10 cellular contexts compared by ENCODE assay signal in genomic region chr10:5547684-5547933, GRCh38. TPM values are rescaled to one million over a fixed set of nuclear protein-coding genes. Genes with fewer than 3 reads are reported as not detected.
A peak's percentile ranks its signal among the peaks of the same experiment; 100 is the strongest.
DNase-seq lines count a peak whose midpoint lies in the region; ATAC-seq, FAIRE-seq and TF ChIP-seq lines count a peak whose summit lies in the region.
"Had no signal": no experiment of that assay in that cellular context is flagged by ENCODE, and none has a peak within 500 bp of the region (broad histone marks: within the 10 kb centered on the region; RNA-seq: fewer than 3 reads in every experiment).

No MANE protein-coding gene starts in this region.

- CTCF ChIA-PET in Caco-2 (lab: Charles Lee) (interaction anchor here (0.6 to 1.5 kb wide), 3 partner anchors 20 to 451 kb away, joined by 5 to 6 read pairs (median 5); no protein-coding TSS in a partner anchor), K562 (lab: Yijun Ruan, JAX; ENCODE audit: low intra/inter-chr PET ratio) (no interaction called here)
- CTCF ChIA-PET in activated CD4-positive, alpha-beta T cell treated with anti-CD3 and anti-CD28 coated beads for 36 hours (lab: Charles Lee) = interaction anchor here (0.8 to 2.8 kb wide), 3 partner anchors 67 to 892 kb away, joined by 3 to 19 read pairs (median 4); no protein-coding TSS in a partner anchor
- CTCF ChIA-PET in activated CD8-positive, alpha-beta T cell treated with anti-CD3 and anti-CD28 coated beads for 36 hours (lab: Charles Lee) = interaction anchor here (1.2 to 2.0 kb wide), 3 partner anchors 9 to 114 kb away, joined by 3 to 5 read pairs (median 4); no protein-coding TSS in a partner anchor

- H3K9ac ChIP-seq in K562 (ENCODE audit: insufficient read depth in 1 of 2, low read depth in 2 of 2, low read length in 2 of 2) (peak overlapping the region; percentile 21 to 81; a peak in 2 of 4 replicates), skeletal muscle satellite cell (ENCODE audit: low read depth, low read length) (peak overlapping the region; percentile 69)
- H3K9ac ChIP-seq: neural progenitor cell had no signal

- TF ChIP-seq CTCF in Caco-2 (IDR thresholded peaks at IDR 0.05; ENCODE audit: insufficient read depth in 1 of 2, low read depth in 1 of 2, low read length in 1 of 2, severe bottlenecking in 1 of 2, unreplicated experiment in 1 of 2) (no peak), K562 (IDR thresholded peaks at IDR 0.05 in 2 of 3, conservative IDR thresholded peaks at IDR 0.05 in 1 of 3; ENCODE audit: insufficient read depth in 2 of 3, low read depth in 1 of 3, low read length in 3 of 3) (no peak)
- no peak for TF ChIP-seq CTCF in activated CD8-positive, alpha-beta T cell treated with anti-CD3 and anti-CD28 coated beads for 36 hours (IDR thresholded peaks at IDR 0.05)

- peak overlapping the region; percentile 75 for H2AFZ ChIP-seq in K562 (ENCODE audit: low read depth, low read length)
- H2AFZ ChIP-seq: neural progenitor cell had no signal

- peaks cover 17% of the 10 kb centered on the region for H3K4me1 Mint-ChIP-seq in Caco-2 (ENCODE audit: low read depth, unreplicated experiment)
- peaks cover 25% of the 10 kb centered on the region for H3K4me1 Mint-ChIP-seq in activated CD4-positive, alpha-beta T cell treated with anti-CD3 and anti-CD28 coated beads for 36 hours
- H3K4me1 Mint-ChIP-seq in activated CD8-positive, alpha-beta T cell treated with anti-CD3 and anti-CD28 coated beads for 36 hours (ENCODE audit: low read depth) = peaks cover 24% of the 10 kb centered on the region

- no peak for DNase-seq in Caco-2
- DNase-seq in K562 (ENCODE audit: extremely low read depth in 1 of 4, low spot score in 3 of 4) = no peak
- no peak for DNase-seq in right cardiac atrium
- no peak for DNase-seq in activated CD4-positive, alpha-beta T cell treated with anti-CD3 and anti-CD28 coated beads for 36 hours
- no peak for DNase-seq in activated CD8-positive, alpha-beta T cell treated with anti-CD3 and anti-CD28 coated beads for 36 hours
- DNase-seq: NCI-H1436 had no signal

- FAIRE-seq in K562 (lab: Jason Lieb, UNC) = no peak

- peaks cover 6% of the 10 kb centered on the region for H3K9me3 ChIP-seq in Caco-2
- no peaks in the 10 kb centered on the region for H3K9me3 ChIP-seq in K562 (replicated peaks; ENCODE audit: control insufficient read depth, insufficient read depth, low read depth, low read length)
- H3K9me3 ChIP-seq in right cardiac atrium (ENCODE audit: control insufficient read depth, low read length) = no peaks in the 10 kb centered on the region
- H3K9me3 ChIP-seq in skeletal muscle satellite cell (replicated peaks; ENCODE audit: low read length) = no peaks in the 10 kb centered on the region

- in situ Hi-C loops in K562 (cut with MboI) = no loop called here

- POLR2A ChIA-PET in Caco-2 (lab: Charles Lee) = interaction anchor here (0.9 to 1.8 kb wide), 3 partner anchors 18 to 101 kb away, joined by 4 to 14 read pairs (median 6); no protein-coding TSS in a partner anchor
- POLR2A ChIA-PET in K562 (lab: Yijun Ruan, JAX) = interaction anchor here (0.6 to 1.0 kb wide), 2 partner anchors 67 to 103 kb away, joined by 3 read pairs; no protein-coding TSS in a partner anchor
- POLR2A ChIA-PET in activated CD4-positive, alpha-beta T cell treated with anti-CD3 and anti-CD28 coated beads for 36 hours (lab: Charles Lee) = interaction anchor here (1.8 kb wide), 1 partner anchor 19 kb away, joined by 7 read pairs; no protein-coding TSS in a partner anchor
- POLR2A ChIA-PET in activated CD8-positive, alpha-beta T cell treated with anti-CD3 and anti-CD28 coated beads for 36 hours (lab: Charles Lee) = no interaction called here

- H3K4me3 ChIP-seq in Caco-2 (ENCODE audit: low read depth, low read length) = no peak overlapping the region
- H3K4me3 ChIP-seq in K562 = no peak overlapping the region
- peak overlapping the region; percentile 19 for H3K4me3 ChIP-seq in right cardiac atrium (ENCODE audit: low read length)
- peak overlapping the region; percentile 25 for H3K4me3 ChIP-seq in skeletal muscle satellite cell (ENCODE audit: low read length)
- H3K4me3 ChIP-seq: neural progenitor cell had no signal

- no peaks in the 10 kb centered on the region for H3K36me3 ChIP-seq in Caco-2 (ENCODE audit: control insufficient read depth, insufficient read depth, low read length)
- H3K36me3 ChIP-seq in K562 (ENCODE audit: control insufficient read depth, insufficient read depth, low read length) = no peaks in the 10 kb centered on the region
- no peaks in the 10 kb centered on the region for H3K36me3 ChIP-seq in skeletal muscle satellite cell (ENCODE audit: insufficient read depth, low read length)

- no peaks in the 10 kb centered on the region for H4K20me1 ChIP-seq in K562 (replicated peaks; ENCODE audit: control insufficient read depth, insufficient read depth, low read length)

- intact Hi-C loops in Caco-2 (cut with micrococcal nuclease; ENCODE audit: unreplicated experiment) (no loop called here), K562 (cut with micrococcal nuclease) (loop anchor here (5.0 kb wide), 1 partner anchor 65 kb away; no protein-coding TSS in a partner anchor), right cardiac atrium (cut with DNase I) (no loop called here)
- intact Hi-C loops in activated CD4-positive, alpha-beta T cell treated with anti-CD3 and anti-CD28 coated beads for 36 hours (cut with DNase I, micrococcal nuclease) = no loop called here
- intact Hi-C loops in activated CD8-positive, alpha-beta T cell treated with anti-CD3 and anti-CD28 coated beads for 36 hours (cut with micrococcal nuclease) = no loop called here

- ATAC-seq in K562 = no peak
- ATAC-seq in right cardiac atrium = no peak
- ATAC-seq in HG02870 (IDR thresholded peaks at IDR 0.05; ENCODE audit: unreplicated experiment) = no peak
- no peak for ATAC-seq in activated CD4-positive, alpha-beta T cell treated with anti-CD3 and anti-CD28 coated beads for 36 hours
- ATAC-seq in GM21528 (IDR thresholded peaks at IDR 0.05; ENCODE audit: low FRiP score, unreplicated experiment) = no peak
- ATAC-seq in activated CD8-positive, alpha-beta T cell treated with anti-CD3 and anti-CD28 coated beads for 36 hours = no peak

- H3K27ac Mint-ChIP-seq in Caco-2 (ENCODE audit: unreplicated experiment) = no peak overlapping the region
- no peak overlapping the region for H3K27ac Mint-ChIP-seq in activated CD4-positive, alpha-beta T cell treated with anti-CD3 and anti-CD28 coated beads for 36 hours
- H3K27ac Mint-ChIP-seq in activated CD8-positive, alpha-beta T cell treated with anti-CD3 and anti-CD28 coated beads for 36 hours = no peak overlapping the region
- H3K27ac Mint-ChIP-seq: neural progenitor cell had no signal

- H3K9me1 ChIP-seq in K562 (ENCODE audit: control insufficient read depth, insufficient read depth, low read length) = no peaks in the 10 kb centered on the region

- H3K27me3 ChIP-seq in Caco-2 (replicated peaks; ENCODE audit: control insufficient read depth, insufficient read depth, low read length) = no peaks in the 10 kb centered on the region
- no peaks in the 10 kb centered on the region for H3K27me3 ChIP-seq in K562 (ENCODE audit: control insufficient read depth in 2 of 2, insufficient read depth in 2 of 2, low read length in 2 of 2)
- no peaks in the 10 kb centered on the region for H3K27me3 ChIP-seq in right cardiac atrium (ENCODE audit: control insufficient read depth, insufficient read depth)
- H3K27me3 ChIP-seq in skeletal muscle satellite cell (ENCODE audit: control insufficient read depth, insufficient read depth, low read length) = no peaks in the 10 kb centered on the region
- H3K27me3 ChIP-seq: neural progenitor cell had no signal

- H3K4me2 ChIP-seq in K562 (ENCODE audit: insufficient read depth, low read length) = peak overlapping the region; percentile 82; the same call in 1 of the 2 replicates
- peak overlapping the region; percentile 72 for H3K4me2 ChIP-seq in skeletal muscle satellite cell (ENCODE audit: low read length)

- no peaks in the 10 kb centered on the region for H3K27me3 Mint-ChIP-seq in Caco-2 (ENCODE audit: insufficient read depth, unreplicated experiment)
- H3K27me3 Mint-ChIP-seq in activated CD4-positive, alpha-beta T cell treated with anti-CD3 and anti-CD28 coated beads for 36 hours = no peaks in the 10 kb centered on the region
- H3K27me3 Mint-ChIP-seq in activated CD8-positive, alpha-beta T cell treated with anti-CD3 and anti-CD28 coated beads for 36 hours = no peaks in the 10 kb centered on the region

- H3K36me3 Mint-ChIP-seq in Caco-2 (ENCODE audit: insufficient read depth, unreplicated experiment) = no peaks in the 10 kb centered on the region
- H3K36me3 Mint-ChIP-seq in activated CD4-positive, alpha-beta T cell treated with anti-CD3 and anti-CD28 coated beads for 36 hours (ENCODE audit: low read depth) = peaks cover 3% of the 10 kb centered on the region
- no peaks in the 10 kb centered on the region for H3K36me3 Mint-ChIP-seq in activated CD8-positive, alpha-beta T cell treated with anti-CD3 and anti-CD28 coated beads for 36 hours (ENCODE audit: low read depth)
- H3K36me3 Mint-ChIP-seq: neural progenitor cell had no signal

- H3K9me3 Mint-ChIP-seq in Caco-2 (ENCODE audit: unreplicated experiment) = no peaks in the 10 kb centered on the region
- peaks cover 2% of the 10 kb centered on the region for H3K9me3 Mint-ChIP-seq in activated CD4-positive, alpha-beta T cell treated with anti-CD3 and anti-CD28 coated beads for 36 hours (ENCODE audit: low read depth)
- H3K9me3 Mint-ChIP-seq in activated CD8-positive, alpha-beta T cell treated with anti-CD3 and anti-CD28 coated beads for 36 hours = peaks cover 6% of the 10 kb centered on the region

- H3K27ac ChIP-seq in K562 (ENCODE audit: extremely low read depth, low read depth, low read length) (peak overlapping the region; percentile 68; the same call in 2 of the 3 replicates), right cardiac atrium (ENCODE audit: low read length) (peak overlapping the region; percentile 76)
- H3K27ac ChIP-seq: neural progenitor cell had no signal

- TF ChIP-seq POLR2A in K562 (conservative IDR thresholded peaks at IDR 0.05) = no peak

- H3K4me3 Mint-ChIP-seq in Caco-2 (ENCODE audit: unreplicated experiment) = no peak overlapping the region
- no peak overlapping the region for H3K4me3 Mint-ChIP-seq in activated CD4-positive, alpha-beta T cell treated with anti-CD3 and anti-CD28 coated beads for 36 hours
- no peak overlapping the region for H3K4me3 Mint-ChIP-seq in activated CD8-positive, alpha-beta T cell treated with anti-CD3 and anti-CD28 coated beads for 36 hours
- H3K4me3 Mint-ChIP-seq: neural progenitor cell had no signal

- 71% methylated on average over 4 of the region's 4 CpGs for whole genome bisulfite sequencing in K562 (ENCODE audit: insufficient coverage, low coverage, missing lambda C conversion rate)
- WGBS in right cardiac atrium = 28% methylated on average over 4 of the region's 4 CpGs

- peaks cover 65% of the 10 kb centered on the region for H3K4me1 ChIP-seq in Caco-2
- peaks cover 53 to 76% of the 10 kb centered on the region in 2 experiments for H3K4me1 ChIP-seq in K562 (replicated peaks in 1 of 2; ENCODE audit: control insufficient read depth in 2 of 2, insufficient read depth in 2 of 2, low read length in 2 of 2)
- peaks cover 5% of the 10 kb centered on the region for H3K4me1 ChIP-seq in right cardiac atrium (ENCODE audit: control insufficient read depth, insufficient read depth, low read length)
- H3K4me1 ChIP-seq in skeletal muscle satellite cell (ENCODE audit: control insufficient read depth, insufficient read depth, low read length) = peaks cover 54% of the 10 kb centered on the region

- no peak for TF ChIP-seq RAD21 in K562 (CRISPR knock-in tag; conservative IDR thresholded peaks at IDR 0.05 in 1 of 2, IDR thresholded peaks at IDR 0.05 in 1 of 2)

- BruUV-seq in Caco-2 (replicated peaks; lab: Mats Ljungman, UMichigan) = TSS peak; percentile 63
- BruUV-seq in K562 (replicated peaks; lab: Mats Ljungman, UMichigan) = no TSS peak

- TF ChIP-seq EP300 in K562 (IDR thresholded peaks at IDR 0.05; ENCODE audit: low read length) = no peak

- no peaks in the 10 kb centered on the region for H3K79me2 ChIP-seq in K562 (ENCODE audit: control insufficient read depth, insufficient read depth, low read length)

RNA-seq across cellular contexts. Expression of gene CALML3, which starts 22.8 kb away (rescaled TPM):
- 0.18 TPM in 1 of 2 replicates, not detected in the other for total RNA-seq in Caco-2 (2022)
- total RNA-seq in K562 (2011; cell fraction: chromatin; rRNA removed; ENCODE audit: low replicate concordance) = not detected in 2 replicates
- total RNA-seq in K562 (2011; cell fraction: nucleolus; rRNA removed) = not detected in 2 replicates
- total RNA-seq in K562 (2011; cell fraction: nucleoplasm; rRNA removed) = not detected in 2 replicates
- not detected in 2 replicates for total RNA-seq in K562 (2014; rRNA removed)
- not detected in 2 replicates for total RNA-seq in K562 (2014; rRNA removed; fragmentation: Illumina TruSeq; extraction: Trizol)
- not detected in 2 replicates for total RNA-seq in K562 (2015; rRNA removed; fragmentation: Illumina TruSeq; extraction: Trizol)
- not detected in 2 replicates for total RNA-seq in K562 (2021)
- not detected in 2 replicates for polyA plus RNA-seq in K562 (2011; rRNA removed)
- not detected in 2 replicates for polyA plus RNA-seq in K562 (2011; cell fraction: cytosol; rRNA removed)
- not detected in 2 replicates for polyA plus RNA-seq in K562 (2011; cell fraction: nucleus; rRNA removed)
- not detected in 2 replicates for polyA plus RNA-seq in K562 (2012)
- polyA plus RNA-seq in K562 (2014; fragmentation: Illumina TruSeq; extraction: Trizol) = not detected in 2 replicates
- not detected for polyA plus RNA-seq in K562 (2014; fragmentation: Nextera tagmentation; extraction: Ambion mirVana)
- polyA plus RNA-seq in K562 (2014; rRNA removed) = not detected in 2 replicates
- polyA minus RNA-seq in K562 (2011; rRNA and poly(A)+ RNA removed) = not detected in 2 replicates
- not detected in 2 replicates for polyA minus RNA-seq in K562 (2011; cell fraction: cytosol; rRNA and poly(A)+ RNA removed)
- polyA minus RNA-seq in K562 (2011; cell fraction: nucleus; rRNA and poly(A)+ RNA removed) = not detected in 2 replicates
- not detected for total RNA-seq in right cardiac atrium
- polyA plus RNA-seq in right cardiac atrium = not detected
- not detected in 2 replicates for total RNA-seq in skeletal muscle satellite cell (2012; rRNA removed)
- not detected for total RNA-seq in activated CD4-positive, alpha-beta T cell treated with anti-CD3 and anti-CD28 coated beads for 36 hours
- not detected for total RNA-seq in activated CD8-positive, alpha-beta T cell treated with anti-CD3 and anti-CD28 coated beads for 36 hours

RNA-seq across cellular contexts. Expression of gene CALML5, which starts 48.2 kb away (rescaled TPM):
- total RNA-seq in Caco-2 (2022) (not detected in 2 replicates), K562 (2014; rRNA removed) (not detected in 2 replicates), K562 (2014; rRNA removed; fragmentation: Illumina TruSeq; extraction: Trizol) (not detected in 2 replicates), K562 (2015; rRNA removed; fragmentation: Illumina TruSeq; extraction: Trizol) (not detected in 2 replicates), K562 (2021) (not detected in 2 replicates), right cardiac atrium (not detected)
- total RNA-seq in K562 (2011; cell fraction: chromatin; rRNA removed; ENCODE audit: low replicate concordance) = not detected in 2 replicates
- not detected in 2 replicates for total RNA-seq in K562 (2011; cell fraction: nucleolus; rRNA removed)
- total RNA-seq in K562 (2011; cell fraction: nucleoplasm; rRNA removed) = not detected in 2 replicates
- polyA plus RNA-seq in K562 (2011; rRNA removed) (not detected in 2 replicates), K562 (2014; fragmentation: Illumina TruSeq; extraction: Trizol) (not detected in 2 replicates), K562 (2014; fragmentation: Nextera tagmentation; extraction: Ambion mirVana) (not detected), K562 (2014; rRNA removed) (not detected in 2 replicates), right cardiac atrium (not detected)
- polyA plus RNA-seq in K562 (2011; cell fraction: cytosol; rRNA removed) = not detected in 2 replicates
- not detected in 2 replicates for polyA plus RNA-seq in K562 (2011; cell fraction: nucleus; rRNA removed)
- not detected in 2 replicates for polyA plus RNA-seq in K562 (2012)
- polyA minus RNA-seq in K562 (2011; rRNA and poly(A)+ RNA removed) = not detected in 2 replicates
- not detected in 2 replicates for polyA minus RNA-seq in K562 (2011; cell fraction: cytosol; rRNA and poly(A)+ RNA removed)
- not detected in 2 replicates for polyA minus RNA-seq in K562 (2011; cell fraction: nucleus; rRNA and poly(A)+ RNA removed)
- not detected in 2 replicates for total RNA-seq in skeletal muscle satellite cell (2012; rRNA removed)
- total RNA-seq in activated CD4-positive, alpha-beta T cell treated with anti-CD3 and anti-CD28 coated beads for 36 hours = not detected
- total RNA-seq in activated CD8-positive, alpha-beta T cell treated with anti-CD3 and anti-CD28 coated beads for 36 hours = not detected

Comparison
In these comparisons a context has a peak if more than half of its experiments do, and no peak if none do; other contexts are left out.
1. H3K4me3 ChIP-seq: peak in right cardiac atrium (single experiment) and skeletal muscle satellite cell (single experiment); none in Caco-2 (single experiment) and K562 (single experiment).